8 cellular contexts compared by ENCODE assay signal in the genomic region with DNA sequence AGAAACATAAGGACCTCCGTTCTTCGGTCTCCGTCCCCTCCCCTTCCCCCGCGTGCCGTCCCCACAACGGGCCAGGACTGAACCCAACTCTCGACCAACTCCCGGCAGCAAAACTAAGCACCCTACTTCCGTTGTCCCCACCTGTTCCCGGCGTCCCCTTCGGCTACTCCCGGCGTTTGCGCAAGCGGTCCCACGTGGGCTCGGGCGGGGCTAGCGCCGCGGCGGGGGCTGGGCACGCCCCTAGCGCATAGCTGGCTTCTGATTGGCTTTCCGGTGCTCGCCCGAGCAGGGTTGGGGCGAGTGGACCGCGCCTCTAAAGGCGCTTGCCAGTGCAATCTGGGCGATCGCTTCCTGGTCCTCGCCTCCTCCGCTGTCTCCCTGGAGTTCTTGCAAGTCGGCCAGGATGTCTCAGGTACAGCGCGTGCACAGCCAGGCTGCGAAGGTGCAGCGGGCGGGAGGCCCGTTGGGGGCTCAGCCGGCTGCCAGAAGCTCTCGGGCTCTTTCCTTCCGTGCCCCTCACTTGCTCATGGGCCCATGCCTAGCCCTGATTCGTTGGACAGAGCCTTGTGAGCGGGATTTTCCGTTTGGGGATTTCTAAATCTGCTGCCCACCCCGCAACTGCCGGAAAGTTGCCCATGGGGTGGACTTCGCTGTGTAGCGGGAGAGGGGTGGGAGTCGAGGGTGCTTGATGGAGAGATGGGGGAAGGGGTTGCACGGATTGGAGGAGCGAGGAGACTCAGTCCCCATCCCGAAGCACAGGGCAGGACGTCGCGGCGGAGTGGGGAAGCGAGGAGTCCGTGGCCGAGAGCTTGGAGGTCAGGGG. TPM values are rescaled to one million over a fixed set of nuclear protein-coding genes. Genes with fewer than 3 reads are reported as not detected.
DNase-seq lines count a peak whose midpoint lies in the region; ATAC-seq lines count a peak whose summit lies in the region.

A gene (minus strand): TSS at position 186 of the 823 bp plus-strand sequence. CDS start 26,875 bp downstream, outside the sequence.
A gene (plus strand): TSS at position 329 of the 823 bp plus-strand sequence. CDS start 75 bp downstream, at position 404.

- H2AFZ ChIP-seq in Karpas-422 (ENCODE audit: low read length): peak within 1 kb of the TSS; percentile 93

- peaks cover 26% of the 10 kb centered on the region for H3K79me2 ChIP-seq in Karpas-422 (ENCODE audit: low read length)

- CTCF ChIA-PET in naive thymus-derived CD4-positive, alpha-beta T cell (lab: Charles Lee): no interaction called here

- peaks cover 37 to 64% (median 47%) of the 10 kb centered on the region in 7 donors for H3K4me1 Mint-ChIP-seq in naive thymus-derived CD4-positive, alpha-beta T cell
- H3K4me1 Mint-ChIP-seq in stimulated activated naive B cell treated with anti-CD40 and anti-IgM and Interleukin-4, amounts not matched to agents 10 μg/mL and 1 μg/mL and 100 μg/mL, for 72 hours: peaks cover 38 to 52% of the 10 kb centered on the region in 2 donors

- no peaks in the 10 kb centered on the region for H3K9me3 ChIP-seq in Karpas-422 (ENCODE audit: low read length)
- H3K9me3 ChIP-seq in naive thymus-derived CD4-positive, alpha-beta T cell (ENCODE audit: control insufficient read depth in 2 of 3, low read length in 3 of 3): no peaks in the 10 kb centered on the region

- H3K9ac ChIP-seq in Karpas-422 (ENCODE audit: low read length): peak within 1 kb of the TSS; percentile 97

- intact Hi-C loops in naive thymus-derived CD4-positive, alpha-beta T cell (cut with micrococcal nuclease): loop anchor here (1.0 to 10.0 kb wide), 21 partner anchors 28 to 1553 kb away; a partner anchor contains a TSS

- H3K27me3 ChIP-seq in Karpas-422 (ENCODE audit: low read length): no peaks in the 10 kb centered on the region
- H3K27me3 ChIP-seq in naive thymus-derived CD4-positive, alpha-beta T cell (ENCODE audit: control insufficient read depth in 2 of 2, insufficient read depth in 2 of 2, low read length in 2 of 2): no peaks in the 10 kb centered on the region

- peaks cover 33% of the 10 kb centered on the region for H4K20me1 ChIP-seq in Karpas-422 (ENCODE audit: insufficient read depth, low read depth, low read length)

- peaks cover 0 to under 1% (median 0%) of the 10 kb centered on the region in 11 donors for H3K9me3 Mint-ChIP-seq in naive thymus-derived CD4-positive, alpha-beta T cell
- H3K9me3 Mint-ChIP-seq in stimulated activated naive B cell treated with anti-CD40 and anti-IgM and Interleukin-4, amounts not matched to agents 10 μg/mL and 1 μg/mL and 100 μg/mL, for 72 hours: no peaks in the 10 kb centered on the region

- peak within 1 kb of the TSS; percentile 94 for H3K4me2 ChIP-seq in Karpas-422 (ENCODE audit: low read depth, low read length, poor library complexity, severe bottlenecking)

- ATAC-seq in GM21825 (IDR thresholded peaks at IDR 0.05; ENCODE audit: unreplicated experiment): peak; percentile 95
- ATAC-seq in naive thymus-derived CD4-positive, alpha-beta T cell: peak; percentile 97
- peak; percentile 94 to 95 for ATAC-seq in stimulated activated naive B cell treated with anti-CD40 and anti-IgM and Interleukin-4, amounts not matched to agents 10 μg/mL and 1 μg/mL and 100 μg/mL, for 72 hours (replicated peaks)

- peak within 1 kb of the TSS; percentile 90 for H3K4me3 ChIP-seq in Karpas-422 (ENCODE audit: low read length)
- H3K4me3 ChIP-seq in naive thymus-derived CD4-positive, alpha-beta T cell (ENCODE audit: low read length): peak within 1 kb of the TSS; percentile 80

- H3K4me1 ChIP-seq in Karpas-422 (ENCODE audit: low read length): peaks cover 21% of the 10 kb centered on the region
- peaks cover 10 to 19% of the 10 kb centered on the region in 2 donors for H3K4me1 ChIP-seq in naive thymus-derived CD4-positive, alpha-beta T cell (ENCODE audit: control insufficient read depth in 2 of 2, insufficient read depth in 2 of 2, low read length in 2 of 2)

- DNase-seq in DMS79 treated with DMSO at 0.1 percent for 48 hours (lab: John Stamatoyannopoulos, UW) (peak; percentile 81), Karpas-422 (peak; percentile 99), RKO (ENCODE audit: low spot score) (peak; percentile 95), fibroblast of gingiva (ENCODE audit: low read depth) (peak; percentile 95)
- DNase-seq in activated T-helper 1 cell treated with anti-CD3 and anti-CD28 coated beads, Interleukin-2, amount 50 U/mL, for 16 hours (ENCODE audit: low read depth in 1 of 2, low spot score in 1 of 2): peak; percentile 80 to 87
- DNase-seq in naive thymus-derived CD4-positive, alpha-beta T cell: peak; percentile 82 to 94 (median 89)
- peak; percentile 95 for DNase-seq in stimulated activated naive B cell treated with anti-CD40 and anti-IgM and Interleukin-4, amounts not matched to agents 10 μg/mL and 1 μg/mL and 100 μg/mL, for 72 hours

- peak within 1 kb of the TSS; percentile 70 for H3K27ac ChIP-seq in Karpas-422 (ENCODE audit: low read length)
- peak within 1 kb of the TSS; percentile 86 for H3K27ac ChIP-seq in naive thymus-derived CD4-positive, alpha-beta T cell (ENCODE audit: low read depth, low read length)

- peaks cover 33% of the 10 kb centered on the region for H3K36me3 ChIP-seq in Karpas-422 (ENCODE audit: insufficient read depth, low read length)
- peaks cover 2 to 35% (median 12%) of the 10 kb centered on the region in 3 experiments for H3K36me3 ChIP-seq in naive thymus-derived CD4-positive, alpha-beta T cell (ENCODE audit: control insufficient read depth in 2 of 3, insufficient read depth in 3 of 3, low read length in 3 of 3)

- H3K4me3 Mint-ChIP-seq in naive thymus-derived CD4-positive, alpha-beta T cell: peak within 1 kb of the TSS; percentile 79 to 99 (median 94)
- peak within 1 kb of the TSS; percentile 98 to 99 for H3K4me3 Mint-ChIP-seq in stimulated activated naive B cell treated with anti-CD40 and anti-IgM and Interleukin-4, amounts not matched to agents 10 μg/mL and 1 μg/mL and 100 μg/mL, for 72 hours

- peaks cover 5 to 36% (median 26%) of the 10 kb centered on the region in 5 donors for H3K36me3 Mint-ChIP-seq in naive thymus-derived CD4-positive, alpha-beta T cell
- peaks cover 50 to 70% of the 10 kb centered on the region in 2 donors for H3K36me3 Mint-ChIP-seq in stimulated activated naive B cell treated with anti-CD40 and anti-IgM and Interleukin-4, amounts not matched to agents 10 μg/mL and 1 μg/mL and 100 μg/mL, for 72 hours

- H3K27me3 Mint-ChIP-seq in naive thymus-derived CD4-positive, alpha-beta T cell: no peaks in the 10 kb centered on the region
- no peaks in the 10 kb centered on the region for H3K27me3 Mint-ChIP-seq in stimulated activated naive B cell treated with anti-CD40 and anti-IgM and Interleukin-4, amounts not matched to agents 10 μg/mL and 1 μg/mL and 100 μg/mL, for 72 hours

- H3K27ac Mint-ChIP-seq in naive thymus-derived CD4-positive, alpha-beta T cell: peak within 1 kb of the TSS; percentile 78 to 97 (median 92)
- peak within 1 kb of the TSS; percentile 98 for H3K27ac Mint-ChIP-seq in stimulated activated naive B cell treated with anti-CD40 and anti-IgM and Interleukin-4, amounts not matched to agents 10 μg/mL and 1 μg/mL and 100 μg/mL, for 72 hours

- H3K9me2 ChIP-seq in Karpas-422 (replicated peaks; ENCODE audit: insufficient read depth, low read length): no peaks in the 10 kb centered on the region

- POLR2A ChIA-PET in naive thymus-derived CD4-positive, alpha-beta T cell (lab: Charles Lee): interaction anchor here (0.8 to 1.4 kb wide), 6 partner anchors 16 to 1554 kb away, joined by 3 to 4 read pairs (median 4); a partner anchor contains a TSS

RNA-seq across cellular contexts. Expression of the first gene that starts in this region (rescaled TPM):
- total RNA-seq in Karpas-422 (2014; rRNA removed; shearing (Covaris generic); ENCODE audit: low replicate concordance): 6.6 TPM in 2 replicates
- total RNA-seq in naive thymus-derived CD4-positive, alpha-beta T cell: 1 to 10 TPM; 5.1 to 9.2 (median 8.5) TPM
- polyA plus RNA-seq in naive thymus-derived CD4-positive, alpha-beta T cell: 10 to 100 TPM; 17.1 to 19.2 TPM

RNA-seq across cellular contexts. Expression of the second gene that starts in this region (rescaled TPM):
- 70.9 and 109 TPM in 2 replicates for total RNA-seq in Karpas-422 (2014; rRNA removed; shearing (Covaris generic); ENCODE audit: low replicate concordance)
- total RNA-seq in naive thymus-derived CD4-positive, alpha-beta T cell: 100 to 1,000 TPM in 1 of 5 experiments, 10 to 100 TPM in 4; 29.3 to 111 (median 42.7) TPM
- polyA plus RNA-seq in naive thymus-derived CD4-positive, alpha-beta T cell: 100 to 1,000 TPM; 221 to 253 TPM

Comparison
In these comparisons a context has a peak if more than half of its experiments do, and no peak if none do; other contexts are left out.
1. Peak in every context shown above with its lines: DNase-seq, ATAC-seq, H3K4me3 ChIP-seq and H3K27ac ChIP-seq.